ENCODE assay signal across 7 cellular contexts in genomic region chr10:6088721-6089333, GRCh38. TPM values are rescaled to one million over a fixed set of nuclear protein-coding genes. Genes with fewer than 3 reads are reported as not detected.
DNase-seq lines count a peak whose midpoint lies in the region; ATAC-seq, FAIRE-seq and TF ChIP-seq lines count a peak whose summit lies in the region.

Gene RBM17, plus strand, starts transcription at chr10:6089034. Its CDS starts 8,032 bp downstream, at chr10:6097066.

- DNase-seq in GM18507 (ENCODE audit: extremely low spot score, insufficient read length, low read depth) (peak; percentile 91), NCI-H1930 (lab: John Stamatoyannopoulos, UW) (peak; percentile 55 to 84), T-helper 9 cell (peak; percentile 94), astrocyte of the hippocampus (ENCODE audit: low read depth, low spot score) (peak; percentile 99), hepatocyte (ENCODE audit: low spot score) (peak; percentile 95), retinal pigment epithelial cell (ENCODE audit: low read depth) (peak; percentile 71)

- H2AFZ ChIP-seq in hepatocyte: peak within 1 kb of the TSS; percentile 59

- peak; percentile 97 for FAIRE-seq in GM18507 (lab: Jason Lieb, UNC)

- peaks cover 9% of the 10 kb centered on the region for H3K27me3 ChIP-seq in hepatocyte

- no peaks in the 10 kb centered on the region for H3K9me3 ChIP-seq in hepatocyte (ENCODE audit: low read depth)

- H3K27ac ChIP-seq in hepatocyte: peak within 1 kb of the TSS; percentile 86

- H3K4me1 ChIP-seq in hepatocyte (ENCODE audit: insufficient read depth): peaks cover 21% of the 10 kb centered on the region

- H3K4me2 ChIP-seq in hepatocyte: peak within 1 kb of the TSS; percentile 95

- peak; percentile 79 for ATAC-seq in HG02973 (IDR thresholded peaks at IDR 0.05; ENCODE audit: unreplicated experiment)

- WGBS in hepatocyte (ENCODE audit: low lambda C conversion rate, missing lambda C conversion rate): 1% methylated on average over 46 of the region's 77 CpGs

- H3K79me2 ChIP-seq in hepatocyte: peaks cover 47% of the 10 kb centered on the region

- H3K9me2 ChIP-seq in hepatocyte (replicated peaks; ENCODE audit: insufficient read depth): no peaks in the 10 kb centered on the region

- H3K36me3 ChIP-seq in hepatocyte (replicated peaks; ENCODE audit: insufficient read depth, low read depth): no peaks in the 10 kb centered on the region

- peak within 1 kb of the TSS; percentile 99 for H3K4me3 ChIP-seq in hepatocyte
- H3K4me3 ChIP-seq in retinal pigment epithelial cell (ENCODE audit: low read length): peak within 1 kb of the TSS; percentile 95

- peak; percentile 100 for TF ChIP-seq CTCF in hepatocyte (IDR thresholded peaks at IDR 0.05; ENCODE audit: poor library complexity)
- peak; percentile 100 for TF ChIP-seq CTCF in retinal pigment epithelial cell (conservative IDR thresholded peaks at IDR 0.05; ENCODE audit: low read depth, low read length)

- peaks cover 44% of the 10 kb centered on the region for H4K20me1 ChIP-seq in hepatocyte (ENCODE audit: insufficient read depth, poor library complexity, severe bottlenecking)

RNA-seq across cellular contexts. Expression of gene RBM17, which starts in this region (rescaled TPM):
- total RNA-seq in hepatocyte: 35.6 and 46.7 TPM in 2 replicates
- polyA plus RNA-seq in hepatocyte: 112 and 126 TPM in 2 replicates

Comparison
In these comparisons a context has a peak if more than half of its experiments do, and no peak if none do; other contexts are left out.
1. Peak in every context shown above with its lines: DNase-seq, ATAC-seq, H3K4me3 ChIP-seq and H3K27ac ChIP-seq.